ENCODE assay signal across 7 cellular contexts in the genomic region with DNA sequence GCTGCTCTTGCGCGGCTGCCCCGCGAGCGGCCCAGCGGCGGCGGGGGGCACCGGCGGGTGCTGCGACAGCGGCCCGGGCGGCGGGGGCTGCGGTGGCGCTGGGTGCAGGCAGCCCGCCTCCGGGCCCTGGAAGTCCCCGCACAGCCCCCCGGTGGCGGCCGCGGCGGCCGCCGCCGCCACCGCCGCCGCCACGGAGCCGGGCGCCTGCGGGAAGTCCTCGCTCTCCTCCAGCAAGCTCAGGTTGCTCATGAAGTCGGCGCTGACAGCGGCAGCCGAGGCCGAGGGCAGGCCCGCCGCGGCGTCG. TPM values are rescaled to one million over a fixed set of nuclear protein-coding genes. Genes with fewer than 3 reads are reported as not detected.
DNase-seq lines count a peak whose midpoint lies in the region; ATAC-seq and TF ChIP-seq lines count a peak whose summit lies in the region.

No MANE protein-coding gene starts in this region.

- peaks cover 27% of the 10 kb centered on the region for H3K36me3 Mint-ChIP-seq in activated T-cell treated with anti-CD3 and anti-CD28 coated beads, Interleukin-2, amount 50 U/mL, for 24 hours (ENCODE audit: low read depth)

- peaks cover 12 to 26% (median 22%) of the 10 kb centered on the region in 3 donors for H3K4me1 ChIP-seq in skeletal muscle tissue (ENCODE audit: control insufficient read depth in 3 of 3, insufficient read depth in 3 of 3, low read length in 3 of 3)

- H3K4me3 ChIP-seq in fibroblast of pulmonary artery (replicated peaks; ENCODE audit: low read depth, low read length): peak overlapping the region; percentile 91
- H3K4me3 ChIP-seq in skeletal muscle tissue (ENCODE audit: low read length in 3 of 3): peak overlapping the region; percentile 88 to 97 (median 95)

- ATAC-seq in GM18505 (IDR thresholded peaks at IDR 0.05; ENCODE audit: unreplicated experiment) (peak; percentile 5), HG03135 (IDR thresholded peaks at IDR 0.05; ENCODE audit: unreplicated experiment) (peak; percentile 13), HG03378 (IDR thresholded peaks at IDR 0.05; ENCODE audit: unreplicated experiment) (no peak)

- no peaks in the 10 kb centered on the region for H3K27me3 Mint-ChIP-seq in activated T-cell treated with anti-CD3 and anti-CD28 coated beads, Interleukin-2, amount 50 U/mL, for 24 hours

- no peak for TF ChIP-seq POLR2A in GM18505 (IDR thresholded peaks at IDR 0.05; ENCODE audit: borderline replicate concordance, extremely low read depth, insufficient read depth, insufficient read length)

- H3K4me3 Mint-ChIP-seq in activated T-cell treated with anti-CD3 and anti-CD28 coated beads, Interleukin-2, amount 50 U/mL, for 24 hours: peak overlapping the region; percentile 91

- H3K9me3 Mint-ChIP-seq in activated T-cell treated with anti-CD3 and anti-CD28 coated beads, Interleukin-2, amount 50 U/mL, for 24 hours: no peaks in the 10 kb centered on the region

- peaks cover 51% of the 10 kb centered on the region for H3K4me1 Mint-ChIP-seq in activated T-cell treated with anti-CD3 and anti-CD28 coated beads, Interleukin-2, amount 50 U/mL, for 24 hours (ENCODE audit: low read depth)

- TF ChIP-seq CTCF in fibroblast of pulmonary artery (IDR thresholded peaks at IDR 0.05; ENCODE audit: low read length, missing control alignments): no peak

- H3K36me3 ChIP-seq in skeletal muscle tissue (ENCODE audit: control insufficient read depth in 3 of 3, insufficient read depth in 3 of 3, low read length in 3 of 3): peaks cover 0 to 2% (median 2%) of the 10 kb centered on the region in 3 donors

- H3K27ac Mint-ChIP-seq in activated T-cell treated with anti-CD3 and anti-CD28 coated beads, Interleukin-2, amount 50 U/mL, for 24 hours: peak overlapping the region; percentile 96

- H3K9me3 ChIP-seq in skeletal muscle tissue (ENCODE audit: control insufficient read depth in 3 of 3, low read length in 3 of 3): no peaks in the 10 kb centered on the region

- H3K27me3 ChIP-seq in skeletal muscle tissue (ENCODE audit: control insufficient read depth in 3 of 3, insufficient read depth in 3 of 3, low read length in 3 of 3): no peaks in the 10 kb centered on the region

- peak overlapping the region; percentile 95 to 97 (median 96) for H3K9ac ChIP-seq in skeletal muscle tissue (ENCODE audit: low read depth in 1 of 3, low read length in 3 of 3)

- DNase-seq in activated T-cell treated with anti-CD3 and anti-CD28 coated beads, Interleukin-2, amount 50 U/mL, for 24 hours: no peak
- DNase-seq in fibroblast of pulmonary artery (ENCODE audit: low read depth) (no peak), SW 1271 (lab: John Stamatoyannopoulos, UW) (no peak)

- H3K27ac ChIP-seq in skeletal muscle tissue (ENCODE audit: low read depth, low read length): peak overlapping the region; percentile 99

RNA-seq across cellular contexts. Expression of gene FOXO1, which starts 0.7 kb away (rescaled TPM):
- 15.1 TPM for total RNA-seq in skeletal muscle tissue
